In genomic region chr9:78201158-78201777, GRCh38 we compare ENCODE assay signal across 7 cellular contexts.
DNase-seq lines count a peak whose midpoint lies in the region; ATAC-seq lines count a peak whose summit lies in the region.

No MANE protein-coding gene starts in this region.

- DNase-seq in NCI-H1417 (lab: John Stamatoyannopoulos, UW) (peak; percentile 3 to 58 (median 32)), T-helper 9 cell (peak; percentile 45), activated T-helper 1 cell treated with Interleukin-2 at 50 U/mL for 16 hours (ENCODE audit: low read depth) (peak; percentile 62), glomerular visceral epithelial cell (ENCODE audit: extremely low spot score) (peak; percentile 20)
- DNase-seq in stimulated activated CD4-positive, alpha-beta T cell treated with anti-CD3 and anti-CD28 coated beads, Interleukin-15, amount 100 ng/mL, for 24 hours = peak; percentile 65

- ATAC-seq in GM18907 (IDR thresholded peaks at IDR 0.05; ENCODE audit: unreplicated experiment) (peak; percentile 92), HG02870 (IDR thresholded peaks at IDR 0.05; ENCODE audit: unreplicated experiment) (peak; percentile 63)

Comparison
In these comparisons a context has a peak if more than half of its experiments do, and no peak if none do; other contexts are left out.
1. Peak in every context shown above with its lines: DNase-seq and ATAC-seq.